ENCODE assay signal across 3 cellular contexts in genomic region chr6:42564496-42564890, GRCh38.
A peak's percentile ranks its signal among the peaks of the same experiment; 100 is the strongest.
TF ChIP-seq lines count a peak whose summit lies in the region.

No MANE protein-coding gene starts in this region.

TF ChIP-seq in SK-N-SH, 30 proteins besides CTCF, POLR2A, EP300 and RAD21:
- TF ChIP-seq MXI1 (IDR thresholded peaks at IDR 0.05; ENCODE audit: low read depth, low read length) (peak; percentile 24; the same call in 1 of the 2 replicates), RCOR1 (IDR thresholded peaks at IDR 0.05; ENCODE audit: low read length) (no peak)

TF ChIP-seq in SK-N-SH treated with all-trans-retinoic acid at 6 μM for 48 hours, 23 proteins besides CTCF, POLR2A, EP300 and RAD21:
- TF ChIP-seq TSHZ2 (CRISPR knock-in tag; IDR thresholded peaks at IDR 0.05) (no peak), PATZ1 (CRISPR knock-in tag; IDR thresholded peaks at IDR 0.05; ENCODE audit: borderline replicate concordance) (no peak), ZFP3 (CRISPR knock-in tag; IDR thresholded peaks at IDR 0.05) (no peak), ZC3H10 (CRISPR knock-in tag; IDR thresholded peaks at IDR 0.05) (no peak), PPARA (CRISPR knock-in tag; IDR thresholded peaks at IDR 0.05; ENCODE audit: borderline replicate concordance) (no peak), TCF4 (CRISPR knock-in tag; IDR thresholded peaks at IDR 0.05; ENCODE audit: borderline replicate concordance) (no peak), ZNF8 (CRISPR knock-in tag; IDR thresholded peaks at IDR 0.05) (no peak), CSRNP3 (CRISPR knock-in tag; IDR thresholded peaks at IDR 0.05) (no peak), ZNF565 (CRISPR knock-in tag; conservative IDR thresholded peaks at IDR 0.05; ENCODE audit: low read depth) (no peak), ISL1 (CRISPR knock-in tag; IDR thresholded peaks at IDR 0.05) (no peak), GLIS3 (CRISPR knock-in tag; IDR thresholded peaks at IDR 0.05) (no peak)

TF ChIP-seq in IMR-90, 13 proteins besides CTCF, POLR2A, EP300 and RAD21 (continued from another document):
- peak; percentile 79; the same call in 1 of the 2 replicates for TF ChIP-seq CHD1 (IDR thresholded peaks at IDR 0.05; ENCODE audit: low read depth, low read length)
